7 cellular contexts compared by ENCODE assay signal in genomic region chr10:43574035-43574892, GRCh38. TPM values are rescaled to one million over a fixed set of nuclear protein-coding genes. Genes with fewer than 3 reads are reported as not detected.
DNase-seq lines count a peak whose midpoint lies in the region; ATAC-seq and TF ChIP-seq lines count a peak whose summit lies in the region.

TSS of gene ZNF239 (minus strand) at chr10:43574616. CDS start at chr10:43558079, 16,537 bp downstream.

- H3K9me3 ChIP-seq in mononuclear cell (ENCODE audit: low read depth, low read length) = no peaks in the 10 kb centered on the region

- peak; percentile 79 for ATAC-seq in GM18519 (IDR thresholded peaks at IDR 0.05; ENCODE audit: low FRiP score, unreplicated experiment)
- ATAC-seq in HG02981 (IDR thresholded peaks at IDR 0.05; ENCODE audit: unreplicated experiment) = peak; percentile 93

- TF ChIP-seq CTCF in epithelial cell of esophagus (IDR thresholded peaks at IDR 0.05; ENCODE audit: insufficient read depth, low read depth, low read length, missing control alignments) = no peak

- no peaks in the 10 kb centered on the region for H3K27me3 ChIP-seq in mononuclear cell (ENCODE audit: insufficient read depth, low read length)

- DNase-seq in NCI-H774 (lab: John Stamatoyannopoulos, UW) (peak; percentile 51), activated T-cell treated with anti-CD3 and anti-CD28 coated beads for 24 hours (ENCODE audit: low read depth) (peak; percentile 81), epithelial cell of esophagus (ENCODE audit: low read depth) (peak; percentile 48)
- peak; percentile 80 to 81 for DNase-seq in stimulated activated CD8-positive, alpha-beta memory T cell treated with anti-CD3 and anti-CD28 coated beads, Interleukin-15, amount 100 ng/mL, for 48 hours (ENCODE audit: low read depth in 2 of 2)

- H3K4me3 ChIP-seq in epithelial cell of esophagus (ENCODE audit: low read length) (peak within 1 kb of the TSS; percentile 44), mononuclear cell (ENCODE audit: low read length) (peak within 1 kb of the TSS; percentile 34)

- peaks cover 25% of the 10 kb centered on the region for H3K4me1 ChIP-seq in mononuclear cell (ENCODE audit: insufficient read depth, low read length)

RNA-seq across cellular contexts. Expression of gene ZNF239, which starts in this region (rescaled TPM):
- total RNA-seq in mononuclear cell = 0.31 TPM

Comparison
In these comparisons a context has a peak if more than half of its experiments do, and no peak if none do; other contexts are left out.
1. Peak in every context shown above with its lines: DNase-seq, ATAC-seq and H3K4me3 ChIP-seq.